Comparison of ENCODE assay signal across 8 cellular contexts in the genomic region with DNA sequence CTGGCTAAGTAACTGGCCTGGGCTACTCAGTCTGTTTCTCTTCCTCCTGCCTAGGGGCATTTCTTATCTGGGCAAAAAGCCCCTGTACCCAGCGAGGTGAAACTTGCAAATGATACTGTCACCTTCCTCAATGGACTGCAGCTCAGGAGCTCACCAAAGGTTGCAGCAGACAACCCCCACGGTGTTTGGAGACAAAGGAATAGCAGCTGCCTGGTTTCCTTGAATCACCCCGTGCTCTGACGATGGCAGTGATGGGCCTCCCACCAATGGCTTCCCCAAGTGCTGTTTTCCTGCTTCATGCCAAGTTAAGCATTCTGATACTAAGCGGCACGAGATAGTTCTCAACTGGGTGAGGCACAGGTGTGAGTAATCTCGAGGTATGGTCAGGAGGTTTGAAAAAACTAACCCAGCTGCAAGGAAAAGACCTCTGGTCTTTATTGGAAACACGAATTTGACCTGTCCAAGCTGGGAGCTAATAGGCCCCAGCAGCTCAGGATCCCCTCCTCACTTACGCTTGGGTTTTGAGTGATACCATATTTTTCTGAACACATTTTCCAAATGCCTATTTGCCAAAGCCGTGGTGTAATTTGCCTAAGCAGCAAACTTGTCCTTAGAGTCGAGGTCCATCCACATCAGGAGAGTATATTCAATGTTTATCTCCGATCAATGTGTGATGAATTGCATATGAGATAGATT.
DNase-seq lines count a peak whose midpoint lies in the region; ATAC-seq, FAIRE-seq and TF ChIP-seq lines count a peak whose summit lies in the region.

No MANE protein-coding gene starts in this region.

- H3K36me3 ChIP-seq in neural cell (ENCODE audit: insufficient read depth, low read length) (no peaks in the 10 kb centered on the region), ascending aorta (no peaks in the 10 kb centered on the region)

- no peak for DNase-seq in GM12892 (ENCODE audit: insufficient read length)
- peak; percentile 37 for DNase-seq in activated B cell treated with CpG ODN at 0.5 μM for 24 hours
- DNase-seq in GOT3 (lab: John Stamatoyannopoulos, UW): no peak
- no peak for DNase-seq in ascending aorta (ENCODE audit: low spot score in 2 of 2)
- DNase-seq in mucosa of gallbladder (ENCODE audit: low spot score): no peak
- DNase-seq in activated gamma-delta T cell treated with Interleukin-2 at 50 U/mL for 16 hours: no peak

- H3K9me2 ChIP-seq in neural cell (ENCODE audit: insufficient read depth, low read length): no peaks in the 10 kb centered on the region

- H3K79me2 ChIP-seq in neural cell (replicated peaks; ENCODE audit: insufficient read depth, low read length): no peaks in the 10 kb centered on the region

- no peak overlapping the region for H3K4me2 ChIP-seq in neural cell (ENCODE audit: low read length)

- peaks cover 0 to 12% of the 10 kb centered on the region in 2 donors for H3K4me1 ChIP-seq in ascending aorta

- H3K36me3 Mint-ChIP-seq in activated B cell treated with CpG ODN at 0.5 μM for 24 hours (ENCODE audit: low read depth): no peaks in the 10 kb centered on the region

- H3K27me3 Mint-ChIP-seq in activated B cell treated with CpG ODN at 0.5 μM for 24 hours: no peaks in the 10 kb centered on the region

- H3K27ac Mint-ChIP-seq in activated B cell treated with CpG ODN at 0.5 μM for 24 hours: peak overlapping the region; percentile 87

- H3K9me3 ChIP-seq in neural cell (ENCODE audit: low read length) (no peaks in the 10 kb centered on the region), ascending aorta (no peaks in the 10 kb centered on the region)

- FAIRE-seq in GM12892 (lab: Jason Lieb, UNC): peak; percentile 66

- TF ChIP-seq CTCF in activated B cell treated with CpG ODN at 0.5 μM for 24 hours (IDR thresholded peaks at IDR 0.05) (no peak), neural cell (IDR thresholded peaks at IDR 0.05; ENCODE audit: poor library complexity, severe bottlenecking) (no peak), ascending aorta (IDR thresholded peaks at IDR 0.05) (no peak)

- no peaks in the 10 kb centered on the region for H3K9me3 Mint-ChIP-seq in activated B cell treated with CpG ODN at 0.5 μM for 24 hours

- H3F3A ChIP-seq in neural cell (ENCODE audit: insufficient read depth, low read length, poor library complexity, severe bottlenecking): no peaks in the 10 kb centered on the region

- peak overlapping the region; percentile 48 for H3K4me3 Mint-ChIP-seq in activated B cell treated with CpG ODN at 0.5 μM for 24 hours

- intact Hi-C loops in activated B cell treated with CpG ODN at 0.5 μM for 24 hours (cut with micrococcal nuclease): loop anchor here (1.0 to 10.0 kb wide), 9 partner anchors 16 to 1629 kb away; no protein-coding TSS in a partner anchor
- intact Hi-C loops in ascending aorta (cut with DNase I): loop anchor here (1.0 kb wide), 1 partner anchor 364 kb away; no protein-coding TSS in a partner anchor

- H3K27me3 ChIP-seq in neural cell (ENCODE audit: insufficient read depth, low read depth, low read length): no peaks in the 10 kb centered on the region
- H3K27me3 ChIP-seq in ascending aorta: no peaks in the 10 kb centered on the region

- H3K27ac ChIP-seq in neural cell (ENCODE audit: low read length): peak overlapping the region; percentile 19
- H3K27ac ChIP-seq in ascending aorta: no peak overlapping the region

- H3K4me3 ChIP-seq in neural cell (ENCODE audit: low read length): peak overlapping the region; percentile 63
- H3K4me3 ChIP-seq in ascending aorta: no peak overlapping the region

- ATAC-seq in HG02981 (IDR thresholded peaks at IDR 0.05; ENCODE audit: unreplicated experiment) (peak; percentile 44), activated B cell treated with CpG ODN at 0.5 μM for 24 hours (ENCODE audit: low read depth) (peak; percentile 82)

- H3K9ac ChIP-seq in neural cell (ENCODE audit: low read length): peak overlapping the region; percentile 8

- no peak for TF ChIP-seq POLR2A in GM12892 (IDR thresholded peaks at IDR 0.05; ENCODE audit: low read depth, low read length)

- CTCF ChIA-PET in activated B cell treated with CpG ODN at 0.5 μM for 24 hours (lab: Charles Lee): interaction anchor here (0.6 to 5.6 kb wide), 11 partner anchors 12 to 1630 kb away, joined by 3 to 115 read pairs (median 5); no protein-coding TSS in a partner anchor

- POLR2A ChIA-PET in activated B cell treated with CpG ODN at 0.5 μM for 24 hours (lab: Charles Lee): interaction anchor here (0.5 to 4.0 kb wide), 12 partner anchors 9 to 375 kb away, joined by 3 to 30 read pairs (median 4); a partner anchor contains a TSS

- no peak overlapping the region for H2AFZ ChIP-seq in neural cell (ENCODE audit: low read depth, low read length)

- TF ChIP-seq EP300 in neural cell (conservative IDR thresholded peaks at IDR 0.05; ENCODE audit: poor library complexity, severe bottlenecking): no peak

- TF ChIP-seq RAD21 in neural cell (conservative IDR thresholded peaks at IDR 0.05): no peak

- H4K20me1 ChIP-seq in neural cell (ENCODE audit: insufficient read depth): no peaks in the 10 kb centered on the region

- H3K4me1 Mint-ChIP-seq in activated B cell treated with CpG ODN at 0.5 μM for 24 hours: peaks cover 65% of the 10 kb centered on the region

TF ChIP-seq in neural cell, 6 proteins besides CTCF, POLR2A, EP300 and RAD21:
- TF ChIP-seq EZH2 (IDR thresholded peaks at IDR 0.05; ENCODE audit: borderline replicate concordance, insufficient read depth, low read length, poor library complexity, severe bottlenecking) (no peak), POLR2AphosphoS5 (IDR thresholded peaks at IDR 0.05) (no peak), MXI1 (conservative IDR thresholded peaks at IDR 0.05; ENCODE audit: poor library complexity, severe bottlenecking) (no peak), TAF1 (IDR thresholded peaks at IDR 0.05; ENCODE audit: low read depth) (no peak), SMC3 (conservative IDR thresholded peaks at IDR 0.05; ENCODE audit: poor library complexity) (no peak)
